In genomic region chr3:122754867-122755835, GRCh38 we compare ENCODE assay signal across 8 cellular contexts. TPM values are rescaled to one million over a fixed set of nuclear protein-coding genes. Genes with fewer than 3 reads are reported as not detected.
DNase-seq lines count a peak whose midpoint lies in the region; ATAC-seq, FAIRE-seq and TF ChIP-seq lines count a peak whose summit lies in the region.

No MANE protein-coding gene starts in this region.

- H3K4me1 Mint-ChIP-seq in stimulated activated naive B cell treated with anti-CD40 and anti-IgM and Interleukin-4, amounts not matched to agents 10 μg/mL and 1 μg/mL and 100 μg/mL, for 72 hours: peaks cover 0 to 1% of the 10 kb centered on the region in 2 donors
- no peaks in the 10 kb centered on the region for H3K4me1 Mint-ChIP-seq in activated CD4-positive, alpha-beta memory T cell treated with anti-CD3 and anti-CD28 coated beads for 36 hours (ENCODE audit: low read depth)

- no peaks in the 10 kb centered on the region for H3K9me3 Mint-ChIP-seq in stimulated activated naive B cell treated with anti-CD40 and anti-IgM and Interleukin-4, amounts not matched to agents 10 μg/mL and 1 μg/mL and 100 μg/mL, for 72 hours
- H3K9me3 Mint-ChIP-seq in activated CD4-positive, alpha-beta memory T cell treated with anti-CD3 and anti-CD28 coated beads for 36 hours: no peaks in the 10 kb centered on the region

- POLR2A ChIA-PET in activated CD4-positive, alpha-beta memory T cell treated with anti-CD3 and anti-CD28 coated beads for 36 hours (lab: Charles Lee): no interaction called here

- intact Hi-C loops in activated CD4-positive, alpha-beta memory T cell treated with anti-CD3 and anti-CD28 coated beads for 36 hours (cut with micrococcal nuclease): loop anchor here (1.0 to 10.0 kb wide), 3 partner anchors 110 to 273 kb away; no protein-coding TSS in a partner anchor
- intact Hi-C loops in sciatic nerve (cut with DNase I): no loop called here

- DNase-seq in EL (peak; percentile 43), H54 (ENCODE audit: insufficient read length, low spot score) (peak; percentile 47), germinal center (ENCODE audit: low spot score) (peak; percentile 49), NCI-H510A (lab: John Stamatoyannopoulos, UW) (no peak), sciatic nerve (ENCODE audit: low spot score) (no peak)
- no peak for DNase-seq in stimulated activated naive B cell treated with anti-CD40 and anti-IgM and Interleukin-4, amounts not matched to agents 10 μg/mL and 1 μg/mL and 100 μg/mL, for 72 hours
- no peak for DNase-seq in activated CD4-positive, alpha-beta memory T cell treated with anti-CD3 and anti-CD28 coated beads for 36 hours

- ATAC-seq in SK-N-SH treated with all-trans-retinoic acid at 6 μM for 48 hours: peak; percentile 88
- peak; percentile 80 to 87 for ATAC-seq in stimulated activated naive B cell treated with anti-CD40 and anti-IgM and Interleukin-4, amounts not matched to agents 10 μg/mL and 1 μg/mL and 100 μg/mL, for 72 hours (replicated peaks)
- ATAC-seq in sciatic nerve: no peak

- CTCF ChIA-PET in activated CD4-positive, alpha-beta memory T cell treated with anti-CD3 and anti-CD28 coated beads for 36 hours (lab: Charles Lee): interaction anchor here (0.6 to 2.6 kb wide), 23 partner anchors 9 to 575 kb away, joined by 3 to 18 read pairs (median 4); partner anchors contain the start of genes HSPBAP1, PDIA5 and SEMA5B

- H3K27ac Mint-ChIP-seq in stimulated activated naive B cell treated with anti-CD40 and anti-IgM and Interleukin-4, amounts not matched to agents 10 μg/mL and 1 μg/mL and 100 μg/mL, for 72 hours: no peak overlapping the region
- no peak overlapping the region for H3K27ac Mint-ChIP-seq in activated CD4-positive, alpha-beta memory T cell treated with anti-CD3 and anti-CD28 coated beads for 36 hours

- peaks cover 33 to 46% of the 10 kb centered on the region in 2 donors for H3K36me3 Mint-ChIP-seq in stimulated activated naive B cell treated with anti-CD40 and anti-IgM and Interleukin-4, amounts not matched to agents 10 μg/mL and 1 μg/mL and 100 μg/mL, for 72 hours
- peaks cover 8% of the 10 kb centered on the region for H3K36me3 Mint-ChIP-seq in activated CD4-positive, alpha-beta memory T cell treated with anti-CD3 and anti-CD28 coated beads for 36 hours

- FAIRE-seq in H54 (lab: Jason Lieb, UNC): peak; percentile 79

- no peak for TF ChIP-seq POLR2A in H54 (IDR thresholded peaks at IDR 0.05; ENCODE audit: low read depth, low read length)

- H3K4me3 Mint-ChIP-seq in stimulated activated naive B cell treated with anti-CD40 and anti-IgM and Interleukin-4, amounts not matched to agents 10 μg/mL and 1 μg/mL and 100 μg/mL, for 72 hours: no peak overlapping the region
- H3K4me3 Mint-ChIP-seq in activated CD4-positive, alpha-beta memory T cell treated with anti-CD3 and anti-CD28 coated beads for 36 hours: no peak overlapping the region

- H3K27me3 Mint-ChIP-seq in stimulated activated naive B cell treated with anti-CD40 and anti-IgM and Interleukin-4, amounts not matched to agents 10 μg/mL and 1 μg/mL and 100 μg/mL, for 72 hours: no peaks in the 10 kb centered on the region
- H3K27me3 Mint-ChIP-seq in activated CD4-positive, alpha-beta memory T cell treated with anti-CD3 and anti-CD28 coated beads for 36 hours: no peaks in the 10 kb centered on the region

TF ChIP-seq in SK-N-SH treated with all-trans-retinoic acid at 6 μM for 48 hours, 23 proteins besides CTCF, POLR2A, EP300 and RAD21:
- no peak for TF ChIP-seq TOX (CRISPR knock-in tag; IDR thresholded peaks at IDR 0.05; ENCODE audit: borderline replicate concordance)

RNA-seq across cellular contexts. Expression of gene HSPBAP1, which starts 38.5 kb away (rescaled TPM):
- 1 to 10 TPM; 4.8 TPM for total RNA-seq in activated CD4-positive, alpha-beta memory T cell treated with anti-CD3 and anti-CD28 coated beads for 36 hours
- total RNA-seq in sciatic nerve: 15.9 TPM

RNA-seq across cellular contexts. Expression of gene SLC49A4, which starts 39.7 kb away (rescaled TPM):
- 1 to 10 TPM; 2.3 to 2.7 TPM for total RNA-seq in activated CD4-positive, alpha-beta memory T cell treated with anti-CD3 and anti-CD28 coated beads for 36 hours
- total RNA-seq in sciatic nerve: 12.8 TPM

Comparison
In these comparisons a context has a peak if more than half of its experiments do, and no peak if none do; other contexts are left out.
1. DNase-seq: peak in EL (single experiment), H54 (single experiment) and germinal center (single experiment); none in stimulated activated naive B cell treated with anti-CD40 and anti-IgM and Interleukin-4, amounts not matched to agents 10 μg/mL and 1 μg/mL and 100 μg/mL, for 72 hours (single experiment), NCI-H510A (single experiment), activated CD4-positive, alpha-beta memory T cell treated with anti-CD3 and anti-CD28 coated beads for 36 hours (single experiment) and sciatic nerve (single experiment).